1 cellular context compared by ENCODE assay signal in genomic region chr7:152126741-152127140, GRCh38.
TF ChIP-seq lines count a peak whose summit lies in the region.

No MANE protein-coding gene starts in this region.

TF ChIP-seq in GM23338, 12 proteins besides CTCF, POLR2A, EP300 and RAD21:
- TF ChIP-seq ZNF331 (CRISPR knock-in tag; IDR thresholded peaks at IDR 0.05; ENCODE audit: low read depth) (no peak), EZH2phosphoT487 (IDR thresholded peaks at IDR 0.05; ENCODE audit: unreplicated experiment) (no peak), CREB1 (CRISPR knock-in tag; IDR thresholded peaks at IDR 0.05; ENCODE audit: low read depth) (no peak), JUNB (IDR thresholded peaks at IDR 0.05; ENCODE audit: unreplicated experiment) (no peak), NANOG (IDR thresholded peaks at IDR 0.05; ENCODE audit: borderline replicate concordance) (no peak), ETS1 (IDR thresholded peaks at IDR 0.05) (no peak), EZH2 (IDR thresholded peaks at IDR 0.05; ENCODE audit: low read depth, unreplicated experiment) (no peak), POLR2AphosphoS5 (IDR thresholded peaks at IDR 0.05; ENCODE audit: low read depth) (no peak), STAT1 (IDR thresholded peaks at IDR 0.05; ENCODE audit: unreplicated experiment) (no peak), ZNF114 (CRISPR knock-in tag; IDR thresholded peaks at IDR 0.05) (no peak)
- TF ChIP-seq, protein P1, sequence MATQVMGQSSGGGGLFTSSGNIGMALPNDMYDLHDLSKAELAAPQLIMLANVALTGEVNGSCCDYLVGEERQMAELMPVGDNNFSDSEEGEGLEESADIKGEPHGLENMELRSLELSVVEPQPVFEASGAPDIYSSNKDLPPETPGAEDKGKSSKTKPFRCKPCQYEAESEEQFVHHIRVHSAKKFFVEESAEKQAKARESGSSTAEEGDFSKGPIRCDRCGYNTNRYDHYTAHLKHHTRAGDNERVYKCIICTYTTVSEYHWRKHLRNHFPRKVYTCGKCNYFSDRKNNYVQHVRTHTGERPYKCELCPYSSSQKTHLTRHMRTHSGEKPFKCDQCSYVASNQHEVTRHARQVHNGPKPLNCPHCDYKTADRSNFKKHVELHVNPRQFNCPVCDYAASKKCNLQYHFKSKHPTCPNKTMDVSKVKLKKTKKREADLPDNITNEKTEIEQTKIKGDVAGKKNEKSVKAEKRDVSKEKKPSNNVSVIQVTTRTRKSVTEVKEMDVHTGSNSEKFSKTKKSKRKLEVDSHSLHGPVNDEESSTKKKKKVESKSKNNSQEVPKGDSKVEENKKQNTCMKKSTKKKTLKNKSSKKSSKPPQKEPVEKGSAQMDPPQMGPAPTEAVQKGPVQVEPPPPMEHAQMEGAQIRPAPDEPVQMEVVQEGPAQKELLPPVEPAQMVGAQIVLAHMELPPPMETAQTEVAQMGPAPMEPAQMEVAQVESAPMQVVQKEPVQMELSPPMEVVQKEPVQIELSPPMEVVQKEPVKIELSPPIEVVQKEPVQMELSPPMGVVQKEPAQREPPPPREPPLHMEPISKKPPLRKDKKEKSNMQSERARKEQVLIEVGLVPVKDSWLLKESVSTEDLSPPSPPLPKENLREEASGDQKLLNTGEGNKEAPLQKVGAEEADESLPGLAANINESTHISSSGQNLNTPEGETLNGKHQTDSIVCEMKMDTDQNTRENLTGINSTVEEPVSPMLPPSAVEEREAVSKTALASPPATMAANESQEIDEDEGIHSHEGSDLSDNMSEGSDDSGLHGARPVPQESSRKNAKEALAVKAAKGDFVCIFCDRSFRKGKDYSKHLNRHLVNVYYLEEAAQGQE (IDR thresholded peaks at IDR 0.05; ENCODE audit: unreplicated experiment), result no peak
- TF ChIP-seq, protein P2, sequence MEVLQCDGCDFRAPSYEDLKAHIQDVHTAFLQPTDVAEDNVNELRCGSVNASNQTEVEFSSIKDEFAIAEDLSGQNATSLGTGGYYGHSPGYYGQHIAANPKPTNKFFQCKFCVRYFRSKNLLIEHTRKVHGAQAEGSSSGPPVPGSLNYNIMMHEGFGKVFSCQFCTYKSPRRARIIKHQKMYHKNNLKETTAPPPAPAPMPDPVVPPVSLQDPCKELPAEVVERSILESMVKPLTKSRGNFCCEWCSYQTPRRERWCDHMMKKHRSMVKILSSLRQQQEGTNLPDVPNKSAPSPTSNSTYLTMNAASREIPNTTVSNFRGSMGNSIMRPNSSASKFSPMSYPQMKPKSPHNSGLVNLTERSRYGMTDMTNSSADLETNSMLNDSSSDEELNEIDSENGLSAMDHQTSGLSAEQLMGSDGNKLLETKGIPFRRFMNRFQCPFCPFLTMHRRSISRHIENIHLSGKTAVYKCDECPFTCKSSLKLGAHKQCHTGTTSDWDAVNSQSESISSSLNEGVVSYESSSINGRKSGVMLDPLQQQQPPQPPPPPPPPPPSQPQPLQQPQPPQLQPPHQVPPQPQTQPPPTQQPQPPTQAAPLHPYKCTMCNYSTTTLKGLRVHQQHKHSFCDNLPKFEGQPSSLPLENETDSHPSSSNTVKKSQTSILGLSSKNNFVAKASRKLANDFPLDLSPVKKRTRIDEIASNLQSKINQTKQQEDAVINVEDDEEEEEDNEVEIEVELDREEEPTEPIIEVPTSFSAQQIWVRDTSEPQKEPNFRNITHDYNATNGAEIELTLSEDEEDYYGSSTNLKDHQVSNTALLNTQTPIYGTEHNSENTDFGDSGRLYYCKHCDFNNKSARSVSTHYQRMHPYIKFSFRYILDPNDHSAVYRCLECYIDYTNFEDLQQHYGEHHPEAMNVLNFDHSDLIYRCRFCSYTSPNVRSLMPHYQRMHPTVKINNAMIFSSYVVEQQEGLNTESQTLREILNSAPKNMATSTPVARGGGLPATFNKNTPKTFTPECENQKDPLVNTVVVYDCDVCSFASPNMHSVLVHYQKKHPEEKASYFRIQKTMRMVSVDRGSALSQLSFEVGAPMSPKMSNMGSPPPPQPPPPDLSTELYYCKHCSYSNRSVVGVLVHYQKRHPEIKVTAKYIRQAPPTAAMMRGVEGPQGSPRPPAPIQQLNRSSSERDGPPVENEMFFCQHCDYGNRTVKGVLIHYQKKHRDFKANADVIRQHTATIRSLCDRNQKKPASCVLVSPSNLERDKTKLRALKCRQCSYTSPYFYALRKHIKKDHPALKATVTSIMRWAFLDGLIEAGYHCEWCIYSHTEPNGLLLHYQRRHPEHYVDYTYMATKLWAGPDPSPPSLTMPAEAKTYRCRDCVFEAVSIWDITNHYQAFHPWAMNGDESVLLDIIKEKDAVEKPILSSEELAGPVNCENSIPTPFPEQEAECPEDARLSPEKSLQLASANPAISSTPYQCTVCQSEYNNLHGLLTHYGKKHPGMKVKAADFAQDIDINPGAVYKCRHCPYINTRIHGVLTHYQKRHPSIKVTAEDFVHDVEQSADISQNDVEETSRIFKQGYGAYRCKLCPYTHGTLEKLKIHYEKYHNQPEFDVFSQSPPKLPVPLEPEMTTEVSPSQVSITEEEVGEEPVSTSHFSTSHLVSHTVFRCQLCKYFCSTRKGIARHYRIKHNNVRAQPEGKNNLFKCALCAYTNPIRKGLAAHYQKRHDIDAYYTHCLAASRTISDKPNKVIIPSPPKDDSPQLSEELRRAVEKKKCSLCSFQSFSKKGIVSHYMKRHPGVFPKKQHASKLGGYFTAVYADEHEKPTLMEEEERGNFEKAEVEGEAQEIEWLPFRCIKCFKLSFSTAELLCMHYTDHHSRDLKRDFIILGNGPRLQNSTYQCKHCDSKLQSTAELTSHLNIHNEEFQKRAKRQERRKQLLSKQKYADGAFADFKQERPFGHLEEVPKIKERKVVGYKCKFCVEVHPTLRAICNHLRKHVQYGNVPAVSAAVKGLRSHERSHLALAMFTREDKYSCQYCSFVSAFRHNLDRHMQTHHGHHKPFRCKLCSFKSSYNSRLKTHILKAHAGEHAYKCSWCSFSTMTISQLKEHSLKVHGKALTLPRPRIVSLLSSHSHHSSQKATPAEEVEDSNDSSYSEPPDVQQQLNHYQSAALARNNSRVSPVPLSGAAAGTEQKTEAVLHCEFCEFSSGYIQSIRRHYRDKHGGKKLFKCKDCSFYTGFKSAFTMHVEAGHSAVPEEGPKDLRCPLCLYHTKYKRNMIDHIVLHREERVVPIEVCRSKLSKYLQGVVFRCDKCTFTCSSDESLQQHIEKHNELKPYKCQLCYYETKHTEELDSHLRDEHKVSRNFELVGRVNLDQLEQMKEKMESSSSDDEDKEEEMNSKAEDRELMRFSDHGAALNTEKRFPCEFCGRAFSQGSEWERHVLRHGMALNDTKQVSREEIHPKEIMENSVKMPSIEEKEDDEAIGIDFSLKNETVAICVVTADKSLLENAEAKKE (CRISPR knock-in tag; IDR thresholded peaks at IDR 0.05), result no peak
